21 cellular contexts compared by ENCODE assay signal in the genomic region with DNA sequence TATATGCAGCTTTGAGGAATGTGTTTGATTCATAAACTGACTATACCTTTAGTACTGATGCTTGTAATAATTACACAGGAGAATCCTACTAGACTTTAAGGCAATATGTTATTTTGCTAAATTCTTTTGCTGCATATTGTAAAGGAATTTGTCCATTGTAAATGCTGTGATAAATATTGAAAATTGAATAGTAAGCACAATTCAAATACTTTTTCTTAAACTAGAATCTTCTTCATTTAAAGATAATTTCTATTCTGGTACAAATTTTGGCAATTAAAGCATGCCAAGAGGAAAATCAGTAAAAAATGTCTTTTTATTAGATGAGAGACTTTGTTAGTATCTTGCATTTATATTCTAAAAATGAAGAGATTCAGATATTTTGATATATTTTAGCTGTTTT.
"Had no signal": no experiment of that assay in that cellular context is flagged by ENCODE, and none has a peak within 500 bp of the region (broad histone marks: within the 10 kb centered on the region; RNA-seq: fewer than 3 reads in every experiment).

No MANE protein-coding gene starts in this region.

- H3K36me3 ChIP-seq: lower lobe of right lung, pancreas, suprapubic skin, thoracic aorta, vagina had no signal

- DNase-seq: hippocampal formation; kidney glomerular epithelial cell; left cardiac atrium; lower lobe of right lung; mammary epithelial cell; mesenchymal stem cell; naive thymus-derived CD8-positive, alpha-beta T cell; nucleus accumbens; pancreas; psoas muscle; spleen; stimulated activated CD4-positive, alpha-beta T cell treated with anti-CD3 and anti-CD28 coated beads, Interleukin-4, amount 100 ng/mL, for 24 hours; stimulated activated naive CD4-positive, alpha-beta T cell had no signal

- H3K9me3 ChIP-seq: lower lobe of right lung, pancreas, suprapubic skin, thoracic aorta, tibial nerve, vagina had no signal

- ATAC-seq: left cardiac atrium; left lobe of liver; lower lobe of right lung; naive thymus-derived CD8-positive, alpha-beta T cell; pancreas; psoas muscle; sciatic nerve; stimulated activated effector memory CD8-positive, alpha-beta T cell treated with anti-CD3 and anti-CD28 coated beads, Interleukin-12 subunit alpha, Interleukin-12 subunit beta, amount 100 ng/mL, for 72 hours had no signal

- H3K27ac ChIP-seq: lower lobe of right lung, pancreas, skin epidermis, spleen, suprapubic skin, vagina had no signal

- H3K27me3 ChIP-seq: pancreas, spleen, suprapubic skin, tibial nerve, vagina had no signal

- H3K4me3 ChIP-seq: lower lobe of right lung, pancreas, psoas muscle, skin epidermis, spleen, suprapubic skin, thoracic aorta, tibial nerve, vagina had no signal

- H3K4me1 ChIP-seq: lower lobe of right lung, suprapubic skin, vagina had no signal
